In the genomic region with DNA sequence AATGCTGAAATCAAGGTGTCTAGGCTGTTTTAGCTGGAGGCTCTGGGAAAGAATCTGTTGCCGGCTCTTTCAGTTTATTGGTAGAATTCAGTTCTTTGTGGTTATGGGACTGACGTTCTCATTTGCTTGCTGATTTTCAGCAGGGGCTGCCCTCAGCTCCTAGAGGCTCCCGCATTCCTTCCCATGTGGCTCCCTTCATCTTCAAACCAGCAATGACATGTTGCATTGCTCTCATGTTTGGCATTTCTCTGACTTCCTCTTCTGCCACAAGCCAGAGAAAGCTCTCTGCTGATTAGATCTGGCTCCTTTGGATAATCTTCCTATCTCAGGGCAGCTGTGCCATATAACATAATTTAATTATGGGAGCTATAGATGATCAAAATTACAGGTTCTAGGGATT, we compare ENCODE assay signal across 24 cellular contexts.
DNase-seq lines count a peak whose midpoint lies in the region; ATAC-seq and TF ChIP-seq lines count a peak whose summit lies in the region.
"Had no signal": no experiment of that assay in that cellular context is flagged by ENCODE, and none has a peak within 500 bp of the region (broad histone marks: within the 10 kb centered on the region; RNA-seq: fewer than 3 reads in every experiment).

No MANE protein-coding gene starts in this region.

- H2BK15ac ChIP-seq in mesendoderm (replicated peaks; ENCODE audit: low read depth), result no peak overlapping the region

- peaks cover 0 to 2% (median 0%) of the 10 kb centered on the region in 11 donors for H3K9me3 Mint-ChIP-seq in naive thymus-derived CD4-positive, alpha-beta T cell
- H3K9me3 Mint-ChIP-seq: T-cell had no signal

- H3K56ac ChIP-seq in mesendoderm (ENCODE audit: low read length), result no peak overlapping the region

- no peak overlapping the region for H2BK120ac ChIP-seq in mesendoderm (ENCODE audit: low read depth, low read length)

- POLR2A ChIA-PET in naive thymus-derived CD4-positive, alpha-beta T cell (lab: Charles Lee), result no interaction called here

- no peak overlapping the region for H3K18ac ChIP-seq in mesendoderm (ENCODE audit: low read length)

- H3K9ac ChIP-seq in mesendoderm (ENCODE audit: low read length), result no peak overlapping the region

- H3K4me1 Mint-ChIP-seq in naive thymus-derived CD4-positive, alpha-beta T cell, result no peaks in the 10 kb centered on the region
- H3K4me1 Mint-ChIP-seq: T-cell had no signal

- H2AK5ac ChIP-seq in mesendoderm (ENCODE audit: low read length), result no peak overlapping the region

- no peak overlapping the region for H3K4ac ChIP-seq in mesendoderm (ENCODE audit: low read depth, low read length)

- H3K27ac ChIP-seq in SJCRH30, result peak overlapping the region; percentile 86
- no peak overlapping the region for H3K27ac ChIP-seq in mesendoderm (ENCODE audit: low read depth, low read length)
- no peak overlapping the region for H3K27ac ChIP-seq in naive thymus-derived CD4-positive, alpha-beta T cell (ENCODE audit: low read depth, low read length)
- H3K27ac ChIP-seq: gastrocnemius medialis, uterus, VCaP had no signal

- CTCF ChIA-PET in naive thymus-derived CD4-positive, alpha-beta T cell (lab: Charles Lee), result no interaction called here

- no peaks in the 10 kb centered on the region for H3K79me1 ChIP-seq in mesendoderm (ENCODE audit: low read length)

- H3K79me2 ChIP-seq in mesendoderm (ENCODE audit: control insufficient read depth, insufficient read depth, low read length), result no peaks in the 10 kb centered on the region

- intact Hi-C loops in naive thymus-derived CD4-positive, alpha-beta T cell (cut with micrococcal nuclease), result no loop called here

- H3K4me1 ChIP-seq in SJCRH30 (peaks cover 47% of the 10 kb centered on the region), mesendoderm (ENCODE audit: control insufficient read depth, low read depth, low read length) (peaks cover 8% of the 10 kb centered on the region)
- H3K4me1 ChIP-seq in naive thymus-derived CD4-positive, alpha-beta T cell (ENCODE audit: control insufficient read depth in 2 of 2, insufficient read depth in 2 of 2, low read length in 2 of 2), result no peaks in the 10 kb centered on the region
- H3K4me1 ChIP-seq: adrenal gland, gastrocnemius medialis, uterus had no signal

- H3K9me3 ChIP-seq in SJCRH30 (replicated peaks), result no peaks in the 10 kb centered on the region
- H3K9me3 ChIP-seq in naive thymus-derived CD4-positive, alpha-beta T cell (ENCODE audit: control insufficient read depth in 2 of 3, low read length in 3 of 3), result no peaks in the 10 kb centered on the region
- H3K9me3 ChIP-seq: adrenal gland, gastrocnemius medialis, uterus had no signal

- no peak overlapping the region for H3K23ac ChIP-seq in mesendoderm (ENCODE audit: low read length)

- H3K4me2 ChIP-seq in mesendoderm (ENCODE audit: low read length), result no peak overlapping the region

- no peaks in the 10 kb centered on the region for H3K36me3 ChIP-seq in SJCRH30
- H3K36me3 ChIP-seq in mesendoderm (ENCODE audit: control insufficient read depth, insufficient read depth, low read length), result no peaks in the 10 kb centered on the region
- no peaks in the 10 kb centered on the region for H3K36me3 ChIP-seq in naive thymus-derived CD4-positive, alpha-beta T cell (ENCODE audit: control insufficient read depth in 2 of 3, insufficient read depth in 3 of 3, low read length in 3 of 3)
- H3K36me3 ChIP-seq: adrenal gland, gastrocnemius medialis, uterus had no signal

- H4K8ac ChIP-seq in mesendoderm (ENCODE audit: low read depth, low read length), result no peak overlapping the region

- WGBS in mesendoderm (ENCODE audit: extremely low coverage, insufficient coverage, low lambda C conversion rate), result no CpG with 5 or more reads among the region's 3 CpGs

- H3K4me3 ChIP-seq in SJCRH30, result peak overlapping the region; percentile 4; the same call in 1 of the 2 replicates
- no peak overlapping the region for H3K4me3 ChIP-seq in choroid plexus epithelial cell (ENCODE audit: low read depth, low read length)
- H3K4me3 ChIP-seq in mesendoderm (ENCODE audit: low read length), result no peak overlapping the region
- no peak overlapping the region for H3K4me3 ChIP-seq in naive thymus-derived CD4-positive, alpha-beta T cell (ENCODE audit: low read length)
- H3K4me3 ChIP-seq: adrenal gland, gastrocnemius medialis, uterus had no signal

- TF ChIP-seq CTCF in choroid plexus epithelial cell (conservative IDR thresholded peaks at IDR 0.05; ENCODE audit: low read depth, low read length), result no peak

- H3K27ac Mint-ChIP-seq in naive thymus-derived CD4-positive, alpha-beta T cell, result no peak overlapping the region
- H3K27ac Mint-ChIP-seq: T-cell had no signal

- H3K4me3 Mint-ChIP-seq in naive thymus-derived CD4-positive, alpha-beta T cell, result no peak overlapping the region
- H3K4me3 Mint-ChIP-seq: T-cell had no signal

- H4K5ac ChIP-seq in mesendoderm (ENCODE audit: low read length), result no peak overlapping the region

- no peaks in the 10 kb centered on the region for H3K36me3 Mint-ChIP-seq in naive thymus-derived CD4-positive, alpha-beta T cell
- H3K36me3 Mint-ChIP-seq: T-cell had no signal

- H3K27me3 Mint-ChIP-seq in naive thymus-derived CD4-positive, alpha-beta T cell, result peaks cover 0 to 10% (median 5%) of the 10 kb centered on the region in 5 donors
- H3K27me3 Mint-ChIP-seq: T-cell had no signal

- no peak for ATAC-seq in HG02938 (IDR thresholded peaks at IDR 0.05; ENCODE audit: unreplicated experiment)
- no peak for ATAC-seq in naive thymus-derived CD4-positive, alpha-beta T cell
- ATAC-seq: esophagus mucosa, gastrocnemius medialis, left ventricle myocardium superior, T-cell had no signal

- in situ Hi-C loops in ACHN (cut with HindIII; ENCODE audit: low pct_ligation_motif_present, low pct_unique_long_range_greater_than_20kb, low sequenced_read_pairs), result no loop called here

- no peak overlapping the region for H2BK5ac ChIP-seq in mesendoderm (ENCODE audit: low read length)

- H3K27me3 ChIP-seq in SJCRH30 (no peaks in the 10 kb centered on the region), mesendoderm (ENCODE audit: insufficient read depth, low read length, poor library complexity) (no peaks in the 10 kb centered on the region)
- H3K27me3 ChIP-seq in naive thymus-derived CD4-positive, alpha-beta T cell (ENCODE audit: control insufficient read depth in 2 of 2, insufficient read depth in 2 of 2, low read length in 2 of 2), result no peaks in the 10 kb centered on the region
- H3K27me3 ChIP-seq: adrenal gland, gastrocnemius medialis, uterus had no signal

- DNase-seq in ACHN, result peak; percentile 31
- DNase-seq in SJCRH30, result peak; percentile 57 to 66
- DNase-seq in choroid plexus epithelial cell (ENCODE audit: low read depth), result peak; percentile 57
- peak; percentile 81 for DNase-seq in mesendoderm
- DNase-seq in NCI-H1694 (lab: John Stamatoyannopoulos, UW), result no peak
- no peak for DNase-seq in naive thymus-derived CD4-positive, alpha-beta T cell
- DNase-seq in hippocampal formation (lab: John Stamatoyannopoulos, UW), result no peak
- DNase-seq: activated CD4-positive, alpha-beta T cell treated with anti-CD3 and anti-CD28 coated beads, Interleukin-2, amount 50 U/mL, for 4 hours; activated gamma-delta T cell; adrenal gland; C1 segment of cervical spinal cord; central memory CD4-positive, alpha-beta T cell; gastrocnemius medialis; left ventricle myocardium superior; NCI-H1092 treated with DMSO at 0.1 percent for 48 hours; NCI-H2107; NCI-H526; stimulated activated CD4-positive, alpha-beta T cell treated with anti-CD3 and anti-CD28 coated beads, Interleukin-12 subunit alpha, Interleukin-12 subunit beta, amount 100 ng/mL, for 4 hours; substantia nigra; T-cell; uterus had no signal

Comparison
In these comparisons a context has a peak if more than half of its experiments do, and no peak if none do; other contexts are left out.
1. DNase-seq: peak in ACHN (single experiment), SJCRH30 (2 of 2), choroid plexus epithelial cell (single experiment) and mesendoderm (single experiment); none in NCI-H1694 (single experiment), naive thymus-derived CD4-positive, alpha-beta T cell (0 of 9) and hippocampal formation (0 of 2).